ENCODE assay signal across 25 cellular contexts in the genomic region with DNA sequence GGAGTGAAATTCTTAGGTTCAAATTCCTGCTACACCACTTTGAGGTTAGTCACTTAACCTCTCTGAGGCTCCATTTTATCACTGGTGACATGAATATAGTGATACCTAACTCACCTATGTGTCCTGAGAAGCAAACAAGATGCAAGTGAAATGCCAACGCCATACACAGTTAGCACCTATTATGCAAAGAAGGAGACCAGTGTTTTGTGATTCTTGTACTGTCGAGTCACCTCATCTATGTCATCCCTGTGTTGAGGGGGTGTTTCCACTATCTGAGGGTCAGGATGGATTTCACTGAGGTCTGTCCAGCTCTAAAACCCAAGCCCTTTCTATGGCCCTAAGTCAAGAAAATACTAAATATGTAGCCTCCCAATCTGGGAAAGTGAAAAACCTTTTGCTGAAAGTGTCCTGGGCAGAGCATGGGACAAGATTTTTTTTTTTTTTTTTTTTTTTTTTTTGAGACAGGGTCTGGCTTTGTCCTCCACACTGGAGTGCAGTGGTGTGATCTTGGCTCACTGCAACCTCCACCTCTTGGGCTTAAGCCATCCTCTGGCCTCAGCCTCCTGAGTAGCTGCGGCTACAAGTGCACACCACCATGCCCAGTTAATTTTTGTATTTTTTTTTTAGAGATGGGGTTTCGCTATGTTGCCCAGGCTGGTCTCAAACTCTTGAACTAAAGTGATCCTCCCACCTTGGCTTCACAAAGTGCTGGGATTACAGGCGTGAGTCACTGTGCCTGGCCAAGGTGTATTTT.
"Had no signal": no experiment of that assay in that cellular context is flagged by ENCODE, and none has a peak within 500 bp of the region (broad histone marks: within the 10 kb centered on the region; RNA-seq: fewer than 3 reads in every experiment).

No MANE protein-coding gene starts in this region.

- H3K27ac ChIP-seq: body of pancreas, cardiac muscle cell, foreskin keratinocyte, neutrophil, prostate gland, WERI-Rb-1 had no signal

- FAIRE-seq: endometrium, kidney had no signal

- H3K4me3 ChIP-seq: body of pancreas, cardiac muscle cell, lung, ovary, prostate gland, spleen, tibial artery had no signal

- H3K9me3 ChIP-seq: body of pancreas, neutrophil, ovary, prostate gland, spleen, tibial artery had no signal

- DNase-seq: activated CD4-positive, alpha-beta T cell treated with anti-CD3 and anti-CD28 coated beads, Interleukin-2, amount 10 ng/mL, durations not matched to agents 7 days and 5 days; activated CD4-positive, CD25-positive, alpha-beta regulatory T cell treated with anti-CD3 and anti-CD28 coated beads, Interleukin-2, amount 50 U/mL, for 72 hours; activated CD8-positive, alpha-beta T cell treated with anti-CD3 and anti-CD28 coated beads, Interleukin-2, amount 10 ng/mL, durations not matched to agents 7 days and 5 days; activated gamma-delta T cell; activated naive CD4-positive, alpha-beta T cell treated with anti-CD3 and anti-CD28 coated beads, Interleukin-2, amount 50 U/mL, for 16 hours; activated naive CD8-positive, alpha-beta T cell treated with anti-CD3 and anti-CD28 coated beads, Interleukin-2, amount 50 U/mL, for 24 hours; anterior cingulate cortex; body of pancreas; effector CD4-positive, alpha-beta T cell; erythroblast; foreskin keratinocyte; kidney; naive thymus-derived CD8-positive, alpha-beta T cell; ovary; spleen; stimulated activated CD4-positive, alpha-beta T cell treated with anti-CD3 and anti-CD28 coated beads, Interleukin-4, amount 100 ng/mL, for 24 hours; substantia nigra; T-helper 2 cell; tibial artery; WERI-Rb-1 had no signal

- H3K36me3 ChIP-seq: cardiac muscle cell, ovary, prostate gland, WERI-Rb-1 had no signal

- H3K4me1 ChIP-seq: foreskin keratinocyte, prostate gland had no signal
